8 cellular contexts compared by ENCODE assay signal in genomic region chr20:1327241-1327653, GRCh38. TPM values are rescaled to one million over a fixed set of nuclear protein-coding genes. Genes with fewer than 3 reads are reported as not detected.
DNase-seq lines count a peak whose midpoint lies in the region; ATAC-seq and TF ChIP-seq lines count a peak whose summit lies in the region.

No MANE protein-coding gene starts in this region.

- peak; percentile 68 for DNase-seq in EL
- no peak for DNase-seq in RWPE1 (ENCODE audit: low spot score)
- peak; percentile 81 for DNase-seq in osteoblast (ENCODE audit: insufficient read length, low spot score, missing footprints)
- no peak for DNase-seq in central memory CD4-positive, alpha-beta T cell
- DNase-seq in AG08396 (ENCODE audit: low spot score) = no peak

- H3K36me3 ChIP-seq in esophagus (ENCODE audit: control insufficient read depth in 2 of 2, insufficient read depth in 2 of 2, low read length in 1 of 2) = no peaks in the 10 kb centered on the region
- peaks cover under 1% of the 10 kb centered on the region for H3K36me3 ChIP-seq in osteoblast (ENCODE audit: insufficient read depth, low read length)

- H2AFZ ChIP-seq in osteoblast (ENCODE audit: low read length) = peak overlapping the region; percentile 10

- H3K79me2 ChIP-seq in osteoblast (ENCODE audit: insufficient read depth, low read length) = peaks cover 58% of the 10 kb centered on the region

- H3K4me1 ChIP-seq in esophagus (ENCODE audit: control insufficient read depth in 2 of 2, insufficient read depth in 2 of 2, low read length in 1 of 2) (peaks cover 9 to 36% of the 10 kb centered on the region in 2 donors), osteoblast (ENCODE audit: insufficient read depth, low read length) (peaks cover 52% of the 10 kb centered on the region)

- POLR2A ChIA-PET in RWPE1 (lab: Yijun Ruan, JAX; ENCODE audit: low non-redundant PET) = interaction anchor here (0.6 kb wide), 1 partner anchor 64 kb away, joined by 4 read pairs; no protein-coding TSS in a partner anchor

- CTCF ChIA-PET in RWPE1 (lab: Yijun Ruan, JAX) = interaction anchor here (0.6 to 1.0 kb wide), 2 partner anchors 177 to 781 kb away, joined by 3 to 5 read pairs; no protein-coding TSS in a partner anchor

- H3K9me3 ChIP-seq in esophagus (ENCODE audit: control insufficient read depth in 2 of 2, insufficient read depth in 1 of 2, low read depth in 1 of 2, low read length in 1 of 2) = no peaks in the 10 kb centered on the region
- H3K9me3 ChIP-seq in osteoblast (ENCODE audit: low read depth, low read length) = no peaks in the 10 kb centered on the region

- H3K27ac ChIP-seq in RWPE1 (peak overlapping the region; percentile 37), esophagus (ENCODE audit: low read depth in 2 of 2, low read length in 1 of 2) (peak overlapping the region; percentile 95 to 100), osteoblast (ENCODE audit: low read depth, low read length) (peak overlapping the region; percentile 100)

- TF ChIP-seq CTCF in RWPE1 (conservative IDR thresholded peaks at IDR 0.05; ENCODE audit: low read depth) (no peak), osteoblast (IDR thresholded peaks at IDR 0.05; ENCODE audit: extremely low read depth, low read depth, low read length) (no peak)

- no peak for ATAC-seq in HG02852 (IDR thresholded peaks at IDR 0.05; ENCODE audit: unreplicated experiment)
- no peak for ATAC-seq in GM19395 (IDR thresholded peaks at IDR 0.05; ENCODE audit: unreplicated experiment)

- H4K20me1 ChIP-seq in osteoblast (ENCODE audit: insufficient read depth, low read length) = peaks cover 25% of the 10 kb centered on the region

- H3K4me3 ChIP-seq in esophagus (ENCODE audit: low read depth in 1 of 2, low read length in 2 of 2) (peak overlapping the region; percentile 32 to 92), osteoblast (ENCODE audit: insufficient read depth, low read length) (peak overlapping the region; percentile 91)

- H3K27me3 ChIP-seq in esophagus (ENCODE audit: control insufficient read depth in 1 of 2, insufficient read depth in 2 of 2, low read length in 2 of 2) (no peaks in the 10 kb centered on the region), osteoblast (ENCODE audit: insufficient read depth, low read length) (no peaks in the 10 kb centered on the region)

- 56 to 63% methylated on average over 8 of the region's 8 CpGs for WGBS in esophagus, 2 donors

- peak overlapping the region; percentile 95 for H3K4me2 ChIP-seq in osteoblast (ENCODE audit: insufficient read depth, low read length)

RNA-seq across cellular contexts. Expression of gene SDCBP2, which starts 1.7 kb away (rescaled TPM):
- 100 to 1,000 TPM; 137 to 147 TPM for polyA plus RNA-seq in esophagus
- total RNA-seq in osteoblast = 2.2 and 3.2 TPM in 2 replicates

Comparison
In these comparisons a context has a peak if more than half of its experiments do, and no peak if none do; other contexts are left out.
1. DNase-seq: peak in EL (single experiment) and osteoblast (single experiment); none in RWPE1 (single experiment), central memory CD4-positive, alpha-beta T cell (single experiment) and AG08396 (single experiment).
2. H3K27ac ChIP-seq: peak in every context shown above with its lines; median percentile 100 in osteoblast; 98 in esophagus; 37 in RWPE1.